In the genomic region with DNA sequence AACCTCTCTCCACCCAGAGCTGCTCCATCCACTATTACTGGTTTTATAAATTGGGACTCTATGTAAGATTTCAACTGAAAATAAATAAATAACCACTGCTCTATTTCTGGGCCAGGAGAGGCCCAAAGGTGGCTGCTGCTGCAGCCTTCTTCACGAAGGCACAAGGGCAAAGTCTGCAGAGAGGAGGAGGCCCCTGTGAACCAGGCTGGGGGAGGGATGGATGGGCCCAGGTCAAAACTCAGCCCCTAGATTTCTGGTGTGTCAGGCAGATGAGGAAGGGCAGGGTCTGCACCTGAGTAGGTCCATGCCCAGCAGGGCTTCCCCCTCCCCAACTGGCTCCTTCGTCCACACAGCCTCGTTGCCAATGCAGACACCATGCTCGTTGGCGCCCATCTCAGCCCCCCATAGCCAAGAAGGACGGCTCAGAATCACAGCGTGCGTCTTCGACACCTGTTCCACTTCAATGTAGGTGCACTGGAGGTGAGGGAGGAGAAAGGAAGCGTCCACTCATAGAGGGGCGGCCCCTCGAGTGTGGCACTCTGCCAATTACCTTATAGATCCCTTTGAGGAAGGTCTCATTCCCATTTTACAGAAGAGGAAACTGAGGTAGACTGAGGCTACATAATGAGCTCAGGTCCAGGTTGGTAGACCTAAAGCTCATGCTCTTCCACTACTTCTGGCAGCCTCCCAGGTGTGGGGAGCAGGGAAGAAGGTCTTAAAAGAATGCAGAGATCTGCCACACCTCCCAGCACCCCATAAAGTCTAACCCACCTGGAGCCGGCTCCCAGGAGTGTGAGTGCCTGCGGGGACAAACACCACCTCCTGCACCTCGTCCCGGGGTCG, we compare ENCODE assay signal across 8 cellular contexts. TPM values are rescaled to one million over a fixed set of nuclear protein-coding genes. Genes with fewer than 3 reads are reported as not detected.
DNase-seq lines count a peak whose midpoint lies in the region; ATAC-seq and TF ChIP-seq lines count a peak whose summit lies in the region.

No MANE protein-coding gene starts in this region.

- peak overlapping the region; percentile 95 for H3K4me3 Mint-ChIP-seq in WTC11
- peak overlapping the region; percentile 97 for H3K4me3 Mint-ChIP-seq in stimulated activated memory B cell treated with anti-CD40 and anti-IgM and Interleukin-4, amounts not matched to agents 10 μg/mL and 1 μg/mL and 100 μg/mL, for 72 hours

- POLR2A ChIA-PET in WTC11 (lab: Charles Lee) = interaction anchor here (0.8 to 1.8 kb wide), 3 partner anchors 45 to 55 kb away, joined by 4 to 8 read pairs (median 6); partner anchors contain the start of gene SP2

- DNase-seq in DMS 273 (lab: John Stamatoyannopoulos, UW; ENCODE audit: unreplicated experiment) (peak; percentile 58), DMS 273 treated with DMSO at 0.1 percent for 48 hours (lab: John Stamatoyannopoulos, UW) (no peak), WTC11 (ENCODE audit: low spot score) (no peak), NCI-H146 treated with DMSO at 0.1 percent for 48 hours (lab: John Stamatoyannopoulos, UW; ENCODE audit: unreplicated experiment) (no peak), occipital lobe (lab: John Stamatoyannopoulos, UW) (no peak)

- ATAC-seq in WTC11 = no peak
- ATAC-seq in stimulated activated memory B cell treated with anti-CD40 and anti-IgM and Interleukin-4, amounts not matched to agents 10 μg/mL and 1 μg/mL and 100 μg/mL, for 72 hours = no peak
- no peak for ATAC-seq in GM21447 (IDR thresholded peaks at IDR 0.05; ENCODE audit: unreplicated experiment)

- H3K4me3 ChIP-seq in iPS-11a (ENCODE audit: low read depth, low read length) = peak overlapping the region; percentile 76

- H3K27me3 Mint-ChIP-seq in WTC11 (ENCODE audit: low read depth) = peaks cover 11% of the 10 kb centered on the region
- peaks cover 13% of the 10 kb centered on the region for H3K27me3 Mint-ChIP-seq in stimulated activated memory B cell treated with anti-CD40 and anti-IgM and Interleukin-4, amounts not matched to agents 10 μg/mL and 1 μg/mL and 100 μg/mL, for 72 hours

- no peak overlapping the region for H3K27ac Mint-ChIP-seq in WTC11
- H3K27ac Mint-ChIP-seq in stimulated activated memory B cell treated with anti-CD40 and anti-IgM and Interleukin-4, amounts not matched to agents 10 μg/mL and 1 μg/mL and 100 μg/mL, for 72 hours = peak overlapping the region; percentile 91

- no peaks in the 10 kb centered on the region; the same call in 1 of the 2 replicates for H3K36me3 Mint-ChIP-seq in WTC11
- peaks cover 26% of the 10 kb centered on the region for H3K36me3 Mint-ChIP-seq in stimulated activated memory B cell treated with anti-CD40 and anti-IgM and Interleukin-4, amounts not matched to agents 10 μg/mL and 1 μg/mL and 100 μg/mL, for 72 hours

- TF ChIP-seq CTCF in WTC11 (IDR thresholded peaks at IDR 0.05) = no peak

- CTCF ChIA-PET in WTC11 (lab: Charles Lee) = interaction anchor here (0.6 to 19.3 kb wide), 28 partner anchors 9 to 180 kb away, joined by 3 to 1122 read pairs (median 10); partner anchors contain the start of genes CDK5RAP3, LRRC46, MRPL10 and OSBPL7

- H3K4me1 Mint-ChIP-seq in WTC11 = peaks cover 38% of the 10 kb centered on the region
- peaks cover 33% of the 10 kb centered on the region for H3K4me1 Mint-ChIP-seq in stimulated activated memory B cell treated with anti-CD40 and anti-IgM and Interleukin-4, amounts not matched to agents 10 μg/mL and 1 μg/mL and 100 μg/mL, for 72 hours

- H3K9me3 Mint-ChIP-seq in WTC11 = no peaks in the 10 kb centered on the region
- no peaks in the 10 kb centered on the region for H3K9me3 Mint-ChIP-seq in stimulated activated memory B cell treated with anti-CD40 and anti-IgM and Interleukin-4, amounts not matched to agents 10 μg/mL and 1 μg/mL and 100 μg/mL, for 72 hours

TF ChIP-seq in WTC11, 78 proteins besides CTCF, POLR2A, EP300 and RAD21 (continues in another document):
- TF ChIP-seq, protein P1, sequence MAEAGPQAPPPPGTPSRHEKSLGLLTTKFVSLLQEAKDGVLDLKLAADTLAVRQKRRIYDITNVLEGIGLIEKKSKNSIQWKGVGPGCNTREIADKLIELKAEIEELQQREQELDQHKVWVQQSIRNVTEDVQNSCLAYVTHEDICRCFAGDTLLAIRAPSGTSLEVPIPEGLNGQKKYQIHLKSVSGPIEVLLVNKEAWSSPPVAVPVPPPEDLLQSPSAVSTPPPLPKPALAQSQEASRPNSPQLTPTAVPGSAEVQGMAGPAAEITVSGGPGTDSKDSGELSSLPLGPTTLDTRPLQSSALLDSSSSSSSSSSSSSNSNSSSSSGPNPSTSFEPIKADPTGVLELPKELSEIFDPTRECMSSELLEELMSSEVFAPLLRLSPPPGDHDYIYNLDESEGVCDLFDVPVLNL (CRISPR knock-in tag; IDR thresholded peaks at IDR 0.05; ENCODE audit: borderline replicate concordance, low read depth) = no peak
- TF ChIP-seq, protein P2, sequence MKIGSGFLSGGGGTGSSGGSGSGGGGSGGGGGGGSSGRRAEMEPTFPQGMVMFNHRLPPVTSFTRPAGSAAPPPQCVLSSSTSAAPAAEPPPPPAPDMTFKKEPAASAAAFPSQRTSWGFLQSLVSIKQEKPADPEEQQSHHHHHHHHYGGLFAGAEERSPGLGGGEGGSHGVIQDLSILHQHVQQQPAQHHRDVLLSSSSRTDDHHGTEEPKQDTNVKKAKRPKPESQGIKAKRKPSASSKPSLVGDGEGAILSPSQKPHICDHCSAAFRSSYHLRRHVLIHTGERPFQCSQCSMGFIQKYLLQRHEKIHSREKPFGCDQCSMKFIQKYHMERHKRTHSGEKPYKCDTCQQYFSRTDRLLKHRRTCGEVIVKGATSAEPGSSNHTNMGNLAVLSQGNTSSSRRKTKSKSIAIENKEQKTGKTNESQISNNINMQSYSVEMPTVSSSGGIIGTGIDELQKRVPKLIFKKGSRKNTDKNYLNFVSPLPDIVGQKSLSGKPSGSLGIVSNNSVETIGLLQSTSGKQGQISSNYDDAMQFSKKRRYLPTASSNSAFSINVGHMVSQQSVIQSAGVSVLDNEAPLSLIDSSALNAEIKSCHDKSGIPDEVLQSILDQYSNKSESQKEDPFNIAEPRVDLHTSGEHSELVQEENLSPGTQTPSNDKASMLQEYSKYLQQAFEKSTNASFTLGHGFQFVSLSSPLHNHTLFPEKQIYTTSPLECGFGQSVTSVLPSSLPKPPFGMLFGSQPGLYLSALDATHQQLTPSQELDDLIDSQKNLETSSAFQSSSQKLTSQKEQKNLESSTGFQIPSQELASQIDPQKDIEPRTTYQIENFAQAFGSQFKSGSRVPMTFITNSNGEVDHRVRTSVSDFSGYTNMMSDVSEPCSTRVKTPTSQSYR (CRISPR knock-in tag; IDR thresholded peaks at IDR 0.05) = no peak
- TF ChIP-seq ZNF263 (CRISPR knock-in tag; IDR thresholded peaks at IDR 0.05; ENCODE audit: low read depth) (no peak), USF2 (CRISPR knock-in tag; IDR thresholded peaks at IDR 0.05) (no peak), NFATC4 (CRISPR knock-in tag; IDR thresholded peaks at IDR 0.05) (no peak), MXD4 (CRISPR knock-in tag; IDR thresholded peaks at IDR 0.05; ENCODE audit: borderline replicate concordance) (no peak), GRHL2 (CRISPR knock-in tag; IDR thresholded peaks at IDR 0.05; ENCODE audit: insufficient replicate concordance, severe bottlenecking) (no peak), ZNF121 (CRISPR knock-in tag; IDR thresholded peaks at IDR 0.05) (no peak), SP1 (CRISPR knock-in tag; conservative IDR thresholded peaks at IDR 0.05) (no peak), ATF2 (CRISPR knock-in tag; IDR thresholded peaks at IDR 0.05; ENCODE audit: borderline replicate concordance, low read depth) (no peak), CBFB (CRISPR knock-in tag; IDR thresholded peaks at IDR 0.05; ENCODE audit: low read depth) (no peak), JAZF1 (CRISPR knock-in tag; IDR thresholded peaks at IDR 0.05) (no peak), ELF4 (CRISPR knock-in tag; IDR thresholded peaks at IDR 0.05; ENCODE audit: low read depth) (no peak), HMGA2 (CRISPR knock-in tag; IDR thresholded peaks at IDR 0.05) (no peak), USF1 (CRISPR knock-in tag; IDR thresholded peaks at IDR 0.05) (no peak), ZNF138 (CRISPR knock-in tag; conservative IDR thresholded peaks at IDR 0.05) (no peak)

RNA-seq across cellular contexts. Expression of gene SCRN2, which starts 1.0 kb away (rescaled TPM):
- total RNA-seq in WTC11 (2021) (50.8 to 54.1 TPM (median 51.6 TPM) in 3 replicates), occipital lobe (17.8 TPM)

RNA-seq across cellular contexts. Expression of gene LRRC46, which starts 8.7 kb away (rescaled TPM):
- total RNA-seq in WTC11 (2021) = 0.09 to 0.39 TPM (median 0.30 TPM) in 3 replicates
- total RNA-seq in occipital lobe = not detected

RNA-seq across cellular contexts. Expression of gene MRPL10, which starts 8.8 kb away (rescaled TPM):
- total RNA-seq in WTC11 (2021) (80.1 to 87.0 TPM (median 85.3 TPM) in 3 replicates), occipital lobe (9.7 TPM)

RNA-seq across cellular contexts. Expression of gene SP6, which starts 10.8 kb away (rescaled TPM):
- 2.0 to 3.3 TPM (median 2.3 TPM) in 3 replicates for total RNA-seq in WTC11 (2021)
- total RNA-seq in occipital lobe = 0.16 TPM

RNA-seq across cellular contexts. Expression of gene OSBPL7, which starts 18.5 kb away (rescaled TPM):
- total RNA-seq in WTC11 (2021) (8.2 to 13.5 TPM (median 10.7 TPM) in 3 replicates), occipital lobe (4.5 TPM)
